In genomic region chr14:24310387-24310665, GRCh38 we compare ENCODE assay signal across 1 cellular context.
TF ChIP-seq lines count a peak whose summit lies in the region.

No MANE protein-coding gene starts in this region.

TF ChIP-seq in HepG2, 621 proteins besides CTCF, POLR2A, EP300 and RAD21:
- TF ChIP-seq CENPT (CRISPR knock-in tag; IDR thresholded peaks at IDR 0.05; ENCODE audit: low read depth), result no peak
- no peak for TF ChIP-seq PAF1 (CRISPR knock-in tag; IDR thresholded peaks at IDR 0.05)
- peak; percentile 39; the same call in 1 of the 2 replicates for TF ChIP-seq ZNF891 (CRISPR knock-in tag; IDR thresholded peaks at IDR 0.05)
- TF ChIP-seq UBTF (CRISPR knock-in tag; IDR thresholded peaks at IDR 0.05), result no peak
- no peak for TF ChIP-seq RXRA (CRISPR knock-in tag; IDR thresholded peaks at IDR 0.05)
- TF ChIP-seq DZIP1 (CRISPR knock-in tag; IDR thresholded peaks at IDR 0.05), result 0 out of 2 replicates have a peak, but pooled peaks have one; percentile 54
- TF ChIP-seq ZNF724P (CRISPR knock-in tag; IDR thresholded peaks at IDR 0.05; ENCODE audit: borderline replicate concordance), result 0 out of 2 replicates have a peak, but pooled peaks have one; percentile 60
- TF ChIP-seq NRL (CRISPR knock-in tag; IDR thresholded peaks at IDR 0.05; ENCODE audit: borderline replicate concordance), result peak; percentile 25; the same call in 1 of the 2 replicates
- TF ChIP-seq CCAR2 (optimal IDR thresholded peaks at IDR 0.05; ENCODE audit: low read depth, low read length), result no peak
- TF ChIP-seq JUN (CRISPR knock-in tag; IDR thresholded peaks at IDR 0.05), result 0 out of 2 replicates have a peak, but pooled peaks have one; percentile 31
- TF ChIP-seq RCOR2 (CRISPR knock-in tag; IDR thresholded peaks at IDR 0.05), result no peak
- 0 out of 2 replicates have a peak, but pooled peaks have one; percentile 30 for TF ChIP-seq PAXIP1 (CRISPR knock-in tag; conservative IDR thresholded peaks at IDR 0.05)
- TF ChIP-seq ZNF558 (CRISPR knock-in tag; IDR thresholded peaks at IDR 0.05; ENCODE audit: borderline replicate concordance), result no peak
- no peak for TF ChIP-seq ZNF296 (CRISPR knock-in tag; conservative IDR thresholded peaks at IDR 0.05)
- TF ChIP-seq ZFP1 (CRISPR knock-in tag; IDR thresholded peaks at IDR 0.05), result no peak
- TF ChIP-seq ZNF614 (CRISPR knock-in tag; IDR thresholded peaks at IDR 0.05; ENCODE audit: borderline replicate concordance), result no peak
- no peak for TF ChIP-seq GTF2F1 (IDR thresholded peaks at IDR 0.05; ENCODE audit: low read length)
- peak; percentile 20 for TF ChIP-seq TEAD3 (CRISPR knock-in tag; optimal IDR thresholded peaks at IDR 0.05; ENCODE audit: borderline replicate concordance)
- no peak for TF ChIP-seq CREB1 (IDR thresholded peaks at IDR 0.05)
- no peak for TF ChIP-seq CREB1 (CRISPR knock-in tag; IDR thresholded peaks at IDR 0.05)
- 0 out of 2 replicates have a peak, but pooled peaks have one; percentile 11 for TF ChIP-seq ZNF556 (CRISPR knock-in tag; IDR thresholded peaks at IDR 0.05; ENCODE audit: borderline replicate concordance)
- 0 out of 2 replicates have a peak, but pooled peaks have one; percentile 18 for TF ChIP-seq MTA1 (CRISPR knock-in tag; IDR thresholded peaks at IDR 0.05; ENCODE audit: borderline replicate concordance)
- TF ChIP-seq SALL1 (CRISPR knock-in tag; IDR thresholded peaks at IDR 0.05), result peak; percentile 40; the same call in 1 of the 2 replicates
- no peak for TF ChIP-seq ZNF530 (CRISPR knock-in tag; IDR thresholded peaks at IDR 0.05; ENCODE audit: low read depth)
- TF ChIP-seq ZNF883 (CRISPR knock-in tag; IDR thresholded peaks at IDR 0.05; ENCODE audit: not compliant biosample characterization), result peak; percentile 48
- peak; percentile 38; the same call in 1 of the 2 replicates for TF ChIP-seq KDM5B (CRISPR knock-in tag; IDR thresholded peaks at IDR 0.05; ENCODE audit: borderline replicate concordance)
- peak; percentile 47; the same call in 1 of the 2 replicates for TF ChIP-seq FOXO1 (CRISPR knock-in tag; IDR thresholded peaks at IDR 0.05)
